Comparison of ENCODE assay signal across 33 cellular contexts in genomic region chr6:165506657-165507056, GRCh38.
"Had no signal": no experiment of that assay in that cellular context is flagged by ENCODE, and none has a peak within 500 bp of the region (broad histone marks: within the 10 kb centered on the region; RNA-seq: fewer than 3 reads in every experiment).

No MANE protein-coding gene starts in this region.

- DNase-seq: Karpas-422, Kasumi-1, MG63, MM.1S, MV-4-11, NCI-H1048, NCI-H1092, NCI-H1092 treated with DMSO at 0.1 percent for 48 hours, NCI-H1105, NCI-H1105 treated with DMSO at 0.1 percent for 48 hours, NCI-H1417, NCI-H1417 treated with DMSO at 0.1 percent for 48 hours, NCI-H1436, NCI-H1436 treated with DMSO at 0.1 percent for 48 hours, NCI-H146, NCI-H1694, NCI-H1694 treated with DMSO at 0.1 percent for 48 hours, NCI-H187, NCI-H187 treated with DMSO at 0.1 percent for 48 hours, NCI-H1930, NCI-H2029, NCI-H2029 treated with DMSO at 0.1 percent for 48 hours, NCI-H2081, NCI-H2081 treated with DMSO at 0.1 percent for 48 hours, NCI-H2107, NCI-H2171, NCI-H2171 treated with DMSO at 0.1 percent for 48 hours, NCI-H2227 treated with DMSO at 0.1 percent for 48 hours, NCI-H226, NCI-H345, NCI-H446, NCI-H446 treated with DMSO at 0.1 percent for 48 hours, NCI-H510A had no signal
